Comparison of ENCODE assay signal across 9 cellular contexts in the genomic region with DNA sequence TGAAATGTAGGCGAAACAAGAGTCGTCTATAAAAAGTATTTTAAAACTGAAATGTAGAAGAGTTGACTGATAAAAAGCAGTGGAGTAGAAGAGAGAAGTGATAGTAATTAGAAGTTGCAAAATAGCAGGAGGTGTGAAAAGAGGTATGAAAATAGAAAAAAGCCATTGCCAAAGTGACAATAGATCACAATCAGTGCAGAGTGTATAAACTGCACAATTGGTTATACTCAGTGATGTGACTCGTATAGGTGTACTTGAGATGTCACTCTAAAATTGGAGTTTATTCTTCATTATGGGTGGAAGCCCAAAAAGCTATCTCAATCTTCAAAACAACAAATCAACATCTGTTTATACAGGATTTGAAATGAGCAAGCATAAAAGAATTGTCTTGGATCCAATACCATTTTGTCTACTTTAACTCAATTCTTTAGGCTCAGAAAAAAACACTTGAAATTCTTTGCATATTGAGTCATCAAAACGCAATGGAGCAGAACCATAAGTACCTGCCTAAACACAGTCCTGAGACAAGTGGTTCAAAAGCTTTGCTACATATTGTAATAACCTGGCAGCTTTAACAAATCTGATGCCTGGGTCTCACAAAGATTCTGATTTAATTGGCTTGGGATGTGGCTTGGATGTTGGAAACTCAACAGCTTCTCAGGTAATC. TPM values are rescaled to one million over a fixed set of nuclear protein-coding genes. Genes with fewer than 3 reads are reported as not detected.
DNase-seq lines count a peak whose midpoint lies in the region; ATAC-seq, FAIRE-seq and TF ChIP-seq lines count a peak whose summit lies in the region.
"Had no signal": no experiment of that assay in that cellular context is flagged by ENCODE, and none has a peak within 500 bp of the region (broad histone marks: within the 10 kb centered on the region; RNA-seq: fewer than 3 reads in every experiment).

No MANE protein-coding gene starts in this region.

- intact Hi-C loops in thyroid gland (cut with DNase I), result no loop called here

- H3K79me2 ChIP-seq in SU-DHL-6 (ENCODE audit: insufficient read depth, low read length), result peaks cover 52% of the 10 kb centered on the region
- H3K79me2 ChIP-seq in MM.1S (ENCODE audit: low read length), result no peaks in the 10 kb centered on the region

- H3K36me3 Mint-ChIP-seq in osteocyte (ENCODE audit: unreplicated experiment), result peaks cover 5% of the 10 kb centered on the region

- no peaks in the 10 kb centered on the region for H3K27me3 Mint-ChIP-seq in osteocyte (ENCODE audit: unreplicated experiment)
- H3K27me3 Mint-ChIP-seq: activated naive CD4-positive, alpha-beta T cell treated with anti-CD3 and anti-CD28 coated beads, Interleukin-2, amount 50 U/mL, for 24 hours had no signal

- peak overlapping the region; percentile 16 for H3K4me2 ChIP-seq in SU-DHL-6 (ENCODE audit: low read depth, low read length, poor library complexity, severe bottlenecking)
- no peak overlapping the region for H3K4me2 ChIP-seq in MM.1S (ENCODE audit: low read depth, low read length)

- H3K4me3 ChIP-seq in AG10803 (ENCODE audit: low read length), result no peak overlapping the region
- H3K4me3 ChIP-seq in SU-DHL-6 (ENCODE audit: insufficient read depth, low read length, poor library complexity, severe bottlenecking), result no peak overlapping the region
- no peak overlapping the region for H3K4me3 ChIP-seq in thyroid gland (replicated peaks in 1 of 3)
- H3K4me3 ChIP-seq in MM.1S (ENCODE audit: low read length), result no peak overlapping the region

- H3K4me1 ChIP-seq in thyroid gland, result peaks cover 0 to 8% of the 10 kb centered on the region in 2 donors
- no peaks in the 10 kb centered on the region for H3K4me1 ChIP-seq in MM.1S (ENCODE audit: low read length)

- no peak for FAIRE-seq in frontal cortex (lab: Jason Lieb, UNC)

- 0 out of 2 replicates have a peak, but pooled peaks cover 4% of the 10 kb centered on the region for H3K36me3 ChIP-seq in SU-DHL-6 (ENCODE audit: low read length)
- H3K36me3 ChIP-seq in thyroid gland, result no peaks in the 10 kb centered on the region
- no peaks in the 10 kb centered on the region for H3K36me3 ChIP-seq in MM.1S (replicated peaks; ENCODE audit: insufficient read depth, low read length)

- H3K27me3 ChIP-seq in SU-DHL-6 (ENCODE audit: low read length) (no peaks in the 10 kb centered on the region), thyroid gland (no peaks in the 10 kb centered on the region), MM.1S (replicated peaks; ENCODE audit: insufficient read depth, low read length) (no peaks in the 10 kb centered on the region)

- TF ChIP-seq CTCF in AG10803 (conservative IDR thresholded peaks at IDR 0.05; ENCODE audit: low read length) (no peak), SU-DHL-6 (IDR thresholded peaks at IDR 0.05; ENCODE audit: insufficient read depth, low read length, poor library complexity, severe bottlenecking) (no peak), thyroid gland (IDR thresholded peaks at IDR 0.05) (no peak), MM.1S (IDR thresholded peaks at IDR 0.05; ENCODE audit: low read length) (no peak), osteocyte (IDR thresholded peaks at IDR 0.05) (no peak)

- H2AFZ ChIP-seq in SU-DHL-6 (ENCODE audit: low read depth, low read length, severe bottlenecking) (no peak overlapping the region), MM.1S (ENCODE audit: low read length) (no peak overlapping the region)

- H3K9me2 ChIP-seq in SU-DHL-6 (replicated peaks; ENCODE audit: insufficient read depth, low read length), result no peaks in the 10 kb centered on the region
- H3K9me2 ChIP-seq in MM.1S (replicated peaks; ENCODE audit: insufficient read depth, low read length), result no peaks in the 10 kb centered on the region

- no peaks in the 10 kb centered on the region for H3K9me3 Mint-ChIP-seq in osteocyte (ENCODE audit: unreplicated experiment)
- H3K9me3 Mint-ChIP-seq: activated naive CD4-positive, alpha-beta T cell treated with anti-CD3 and anti-CD28 coated beads, Interleukin-2, amount 50 U/mL, for 24 hours had no signal

- no peak for TF ChIP-seq POLR2A in thyroid gland (IDR thresholded peaks at IDR 0.05)

- no peak overlapping the region for H3K4me3 Mint-ChIP-seq in osteocyte (ENCODE audit: unreplicated experiment)
- H3K4me3 Mint-ChIP-seq: activated naive CD4-positive, alpha-beta T cell treated with anti-CD3 and anti-CD28 coated beads, Interleukin-2, amount 50 U/mL, for 24 hours had no signal

- H3K9ac ChIP-seq in SU-DHL-6 (ENCODE audit: low read length), result no peak overlapping the region
- H3K9ac ChIP-seq in MM.1S (ENCODE audit: low read length), result no peak overlapping the region

- peak; percentile 77 for DNase-seq in AG10803 (ENCODE audit: low read depth)
- DNase-seq in thyroid gland, result no peak
- no peak for DNase-seq in MM.1S
- no peak for DNase-seq in osteocyte (ENCODE audit: extremely low spot score, unreplicated experiment)
- DNase-seq in frontal cortex (ENCODE audit: low spot score in 2 of 2), result no peak

- H3K27ac Mint-ChIP-seq in osteocyte (ENCODE audit: unreplicated experiment), result no peak overlapping the region
- H3K27ac Mint-ChIP-seq: activated naive CD4-positive, alpha-beta T cell treated with anti-CD3 and anti-CD28 coated beads, Interleukin-2, amount 50 U/mL, for 24 hours had no signal

- H3K4me1 Mint-ChIP-seq in osteocyte (ENCODE audit: unreplicated experiment), result peaks cover 11% of the 10 kb centered on the region
- H3K4me1 Mint-ChIP-seq: activated naive CD4-positive, alpha-beta T cell treated with anti-CD3 and anti-CD28 coated beads, Interleukin-2, amount 50 U/mL, for 24 hours had no signal

- H3F3A ChIP-seq in SU-DHL-6 (ENCODE audit: insufficient read depth), result no peaks in the 10 kb centered on the region
- no peaks in the 10 kb centered on the region for H3F3A ChIP-seq in MM.1S (ENCODE audit: insufficient read depth, low read length)

- peak; percentile 84 for ATAC-seq in GM19455 (IDR thresholded peaks at IDR 0.05; ENCODE audit: unreplicated experiment)
- peak; percentile 91 for ATAC-seq in HG03442 (IDR thresholded peaks at IDR 0.05; ENCODE audit: unreplicated experiment)

- H3K9me3 ChIP-seq in SU-DHL-6 (ENCODE audit: insufficient read depth, low read length), result no peaks in the 10 kb centered on the region
- no peaks in the 10 kb centered on the region for H3K9me3 ChIP-seq in thyroid gland
- no peaks in the 10 kb centered on the region for H3K9me3 ChIP-seq in MM.1S (replicated peaks; ENCODE audit: insufficient read depth, low read length)

- H3K27ac ChIP-seq in SU-DHL-6 (ENCODE audit: low read depth, low read length), result no peak overlapping the region
- peak overlapping the region in 2 of 3 donors; percentile 32 to 50 for H3K27ac ChIP-seq in thyroid gland
- H3K27ac ChIP-seq in MM.1S (ENCODE audit: low read length), result no peak overlapping the region

- 65 to 71% methylated on average over 4 of the region's 4 CpGs for WGBS in thyroid gland, 2 donors

- H4K20me1 ChIP-seq in SU-DHL-6 (ENCODE audit: low read depth, low read length) (no peaks in the 10 kb centered on the region), MM.1S (ENCODE audit: insufficient read depth, low read length) (no peaks in the 10 kb centered on the region)

RNA-seq across cellular contexts. Expression of gene IKBIP, which starts 8.8 kb away (rescaled TPM):
- 10 to 100 TPM; 16.8 to 26.2 (median 19.0) TPM for total RNA-seq in thyroid gland
- total RNA-seq in osteocyte, result 36.2 and 38.0 TPM in 2 replicates
- 9.4 TPM for total RNA-seq in frontal cortex

RNA-seq across cellular contexts. Expression of gene APAF1, which starts 9.3 kb away (rescaled TPM):
- total RNA-seq in thyroid gland (10 to 100 TPM; 11.7 to 17.2 (median 14.2) TPM), osteocyte (14.4 and 18.8 TPM in 2 replicates), frontal cortex (39.9 TPM)

RNA-seq across cellular contexts. Expression of gene SLC25A3, which starts 42.3 kb away (rescaled TPM):
- total RNA-seq in thyroid gland (100 to 1,000 TPM; 439 to 713 (median 472) TPM), osteocyte (581 and 583 TPM in 2 replicates), frontal cortex (241 TPM)

Comparison
In these comparisons a context has a peak if more than half of its experiments do, and no peak if none do; other contexts are left out.
1. H3K27ac ChIP-seq: peak in thyroid gland (2 of 3); none in SU-DHL-6 (single experiment) and MM.1S (single experiment).